In genomic region chr1:183757061-183757460, GRCh38 we compare ENCODE assay signal across 1 cellular context.
TF ChIP-seq lines count a peak whose summit lies in the region.

No MANE protein-coding gene starts in this region.

TF ChIP-seq in SK-N-SH treated with all-trans-retinoic acid at 6 μM for 48 hours, 23 proteins besides CTCF, POLR2A, EP300 and RAD21 (continued from another document):
- TF ChIP-seq CREB5 (CRISPR knock-in tag; IDR thresholded peaks at IDR 0.05; ENCODE audit: low read depth) (no peak), ZFP3 (CRISPR knock-in tag; IDR thresholded peaks at IDR 0.05) (no peak), ZC3H10 (CRISPR knock-in tag; IDR thresholded peaks at IDR 0.05) (no peak), GLIS3 (CRISPR knock-in tag; IDR thresholded peaks at IDR 0.05) (no peak), BACH2 (CRISPR knock-in tag; IDR thresholded peaks at IDR 0.05; ENCODE audit: borderline replicate concordance) (no peak), ESRRG (CRISPR knock-in tag; IDR thresholded peaks at IDR 0.05) (no peak)
